16 cellular contexts compared by ENCODE assay signal in the genomic region with DNA sequence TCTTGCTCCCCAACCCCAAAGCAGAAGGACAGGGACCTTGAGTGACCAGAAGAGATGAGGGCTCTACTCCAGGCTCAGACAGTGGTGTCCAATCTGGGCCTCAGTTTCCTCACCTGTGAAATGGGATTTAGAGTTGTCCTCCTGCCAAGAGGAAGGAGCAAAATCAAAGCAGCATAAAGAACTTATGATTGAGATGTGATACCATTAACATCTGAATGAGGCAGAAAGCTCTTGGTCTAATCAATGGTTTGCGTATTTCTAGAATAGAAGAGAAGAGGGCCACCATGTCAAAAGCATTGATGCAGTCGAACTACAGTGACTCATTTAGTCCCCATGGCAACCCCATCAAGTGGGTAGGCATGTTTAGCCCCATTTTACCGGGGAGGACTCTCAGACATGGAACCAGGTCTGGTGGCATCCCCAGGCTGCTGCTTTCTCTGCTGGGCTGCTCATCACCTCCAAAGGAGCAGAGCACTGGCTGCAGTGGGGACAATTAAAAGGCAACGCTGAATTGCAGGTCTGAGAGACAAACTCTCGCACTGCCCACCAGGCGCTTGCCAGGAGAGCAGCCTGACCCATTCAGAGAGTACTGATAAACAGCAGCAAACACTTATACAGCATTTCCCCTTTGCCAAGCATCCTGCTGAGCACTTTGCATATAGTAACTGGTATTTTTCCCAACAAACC.
DNase-seq lines count a peak whose midpoint lies in the region; ATAC-seq and TF ChIP-seq lines count a peak whose summit lies in the region.
"Had no signal": no experiment of that assay in that cellular context is flagged by ENCODE, and none has a peak within 500 bp of the region (broad histone marks: within the 10 kb centered on the region; RNA-seq: fewer than 3 reads in every experiment).

No MANE protein-coding gene starts in this region.

- no peaks in the 10 kb centered on the region for H3K27me3 ChIP-seq in AG04450 (ENCODE audit: control insufficient read depth, insufficient read depth, low read length)
- H3K27me3 ChIP-seq: cardiac muscle cell had no signal

- peaks cover 19% of the 10 kb centered on the region for H3K4me1 Mint-ChIP-seq in central memory CD8-positive, alpha-beta T cell
- peaks cover 18 to 30% (median 19%) of the 10 kb centered on the region in 4 donors for H3K4me1 Mint-ChIP-seq in naive thymus-derived CD8-positive, alpha-beta T cell

- POLR2A ChIA-PET in AG04450 (lab: Yijun Ruan, JAX): no interaction called here
- POLR2A ChIA-PET in naive thymus-derived CD8-positive, alpha-beta T cell (lab: Charles Lee): no interaction called here

- no peak for ATAC-seq in central memory CD8-positive, alpha-beta T cell (replicated peaks; ENCODE audit: extremely low read depth, poor library complexity, severe bottlenecking)
- no peak for ATAC-seq in naive thymus-derived CD8-positive, alpha-beta T cell
- ATAC-seq in GM21619 (IDR thresholded peaks at IDR 0.05; ENCODE audit: unreplicated experiment) (no peak), GM21737 (IDR thresholded peaks at IDR 0.05; ENCODE audit: unreplicated experiment) (no peak)
- ATAC-seq: Panc1 had no signal

- no peaks in the 10 kb centered on the region; the same call in 1 of the 2 replicates for H3K9me3 ChIP-seq in AG04450 (ENCODE audit: control insufficient read depth, insufficient read depth, low read length)

- no peak overlapping the region for H3K4me3 ChIP-seq in AG04450 (ENCODE audit: low read depth, low read length)
- H3K4me3 ChIP-seq: cardiac muscle cell had no signal

- peak overlapping the region; percentile 39 for H3K27ac ChIP-seq in AG04450 (ENCODE audit: low read depth, low read length)
- H3K27ac ChIP-seq: C4-2B, cardiac muscle cell had no signal

- H3K27ac Mint-ChIP-seq in central memory CD8-positive, alpha-beta T cell (ENCODE audit: low read depth): peak overlapping the region; percentile 76
- H3K27ac Mint-ChIP-seq in naive thymus-derived CD8-positive, alpha-beta T cell: peak overlapping the region in 7 of 10 donors; percentile 29 to 97 (median 54)

- peaks cover 5% of the 10 kb centered on the region for H3K36me3 Mint-ChIP-seq in central memory CD8-positive, alpha-beta T cell (ENCODE audit: insufficient read depth)
- H3K36me3 Mint-ChIP-seq in naive thymus-derived CD8-positive, alpha-beta T cell: peaks cover 0 to 2% (median 0%) of the 10 kb centered on the region in 3 donors

- CTCF ChIA-PET in AG04450 (lab: Charles Lee): interaction anchor here (1.1 to 4.9 kb wide), 2 partner anchors 16 to 71 kb away, joined by 4 to 53 read pairs; no protein-coding TSS in a partner anchor

- H3K27me3 Mint-ChIP-seq in central memory CD8-positive, alpha-beta T cell: no peaks in the 10 kb centered on the region
- H3K27me3 Mint-ChIP-seq in naive thymus-derived CD8-positive, alpha-beta T cell: no peaks in the 10 kb centered on the region

- peak overlapping the region; percentile 65 for H3K4me3 Mint-ChIP-seq in central memory CD8-positive, alpha-beta T cell
- H3K4me3 Mint-ChIP-seq in naive thymus-derived CD8-positive, alpha-beta T cell: peak overlapping the region in 8 of 10 donors; percentile 8 to 94 (median 78)

- H3K9me3 Mint-ChIP-seq in central memory CD8-positive, alpha-beta T cell: no peaks in the 10 kb centered on the region
- no peaks in the 10 kb centered on the region for H3K9me3 Mint-ChIP-seq in naive thymus-derived CD8-positive, alpha-beta T cell

- DNase-seq in AG04450 (ENCODE audit: low read depth, low spot score) (no peak), EL (peak; percentile 23), UCSD-AML1 (lab: John Stamatoyannopoulos, UW; ENCODE audit: unreplicated experiment) (no peak)
- no peak for DNase-seq in central memory CD8-positive, alpha-beta T cell (ENCODE audit: low spot score in 2 of 2)
- DNase-seq in naive thymus-derived CD8-positive, alpha-beta T cell: no peak
- DNase-seq in activated effector memory CD4-positive, alpha-beta T cell treated with anti-CD3 and anti-CD28 coated beads, Interleukin-2, amount 50 U/mL, for 16 hours: no peak
- DNase-seq: activated CD8-positive, alpha-beta memory T cell treated with anti-CD3 and anti-CD28 coated beads for 24 hours; activated gamma-delta T cell treated with Interleukin-2 at 50 U/mL for 16 hours; mammary epithelial cell; NCI-H1694 treated with DMSO at 0.1 percent for 48 hours; NCI-H526 had no signal

- TF ChIP-seq CTCF in AG04450 (IDR thresholded peaks at IDR 0.05; ENCODE audit: low read depth, low read length): no peak
